ENCODE assay signal across 8 cellular contexts in the genomic region with DNA sequence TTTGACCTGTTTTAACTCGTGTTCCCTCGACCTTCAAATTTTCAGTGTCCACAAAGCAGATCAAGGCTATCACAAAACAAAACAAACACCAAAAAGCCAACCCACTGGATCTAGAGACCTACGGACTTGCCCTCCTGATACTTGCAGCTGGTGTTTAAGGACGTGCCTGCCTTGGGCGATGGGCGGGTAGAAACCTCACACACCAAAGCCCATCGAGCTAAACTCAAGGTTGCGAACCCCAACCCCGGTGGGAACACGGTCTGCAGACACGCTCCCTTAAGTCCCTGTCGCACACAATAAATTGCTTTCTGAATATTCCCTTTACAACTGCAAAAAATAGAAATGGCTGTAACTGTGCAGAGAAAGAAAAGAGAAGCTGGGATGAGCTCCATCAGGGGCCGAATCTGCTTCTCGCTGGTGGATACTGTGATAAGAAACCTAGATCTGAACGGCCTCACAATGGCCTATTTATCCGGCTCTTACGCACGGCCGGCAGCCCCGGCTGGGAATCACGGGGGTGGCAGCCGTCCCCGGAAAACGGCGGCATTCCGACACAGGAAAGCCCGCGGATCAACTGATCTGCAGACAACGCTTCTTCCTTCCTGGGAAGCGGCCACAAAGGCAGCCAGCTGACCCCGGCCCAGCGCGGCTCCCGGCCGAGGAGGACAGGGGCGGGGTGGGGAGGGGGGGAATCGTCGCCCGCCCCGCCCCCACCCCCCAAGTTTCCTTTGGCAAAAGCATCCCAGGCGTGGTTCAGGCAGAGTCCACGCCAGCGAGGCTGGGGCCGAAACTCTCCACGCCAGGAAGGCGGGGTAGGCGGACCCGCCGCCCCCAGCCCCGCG.
DNase-seq lines count a peak whose midpoint lies in the region; ATAC-seq and TF ChIP-seq lines count a peak whose summit lies in the region.

No MANE protein-coding gene starts in this region.

- peak in 1 of 3 donors; percentile 24 for TF ChIP-seq POLR2A in spleen (IDR thresholded peaks at IDR 0.05)

- H3K4me3 ChIP-seq in spleen = peak overlapping the region; percentile 40 to 73 (median 52)

- DNase-seq in Daoy (ENCODE audit: low read depth) = peak; percentile 59
- DNase-seq in T-helper 22 cell (ENCODE audit: low read depth) = peak; percentile 14
- peak; percentile 63 for DNase-seq in dermis blood vessel endothelial cell
- no peak for DNase-seq in left lobe of liver (ENCODE audit: low spot score)
- DNase-seq in spleen = peak; percentile 88

- ATAC-seq in HG02763 (IDR thresholded peaks at IDR 0.05; ENCODE audit: unreplicated experiment) (peak; percentile 39), left lobe of liver (peak; percentile 69), GM19455 (IDR thresholded peaks at IDR 0.05; ENCODE audit: unreplicated experiment) (no peak), HG02970 (IDR thresholded peaks at IDR 0.05; ENCODE audit: low FRiP score, unreplicated experiment) (no peak)

- TF ChIP-seq CTCF in spleen (IDR thresholded peaks at IDR 0.05 in 8 of 11, conservative IDR thresholded peaks at IDR 0.05 in 3 of 11) = no peak

- intact Hi-C loops in spleen (cut with DNase I; ENCODE audit: low total_unique reads) = no loop called here

- 8 to 25% (median 10%) methylated on average over 23 to 51 of the region's 51 CpGs for WGBS in spleen, 5 donors

- no peaks in the 10 kb centered on the region for H3K36me3 ChIP-seq in spleen

- H3K27me3 ChIP-seq in spleen (replicated peaks in 1 of 7) = peaks cover 0 to 11% (median 0%) of the 10 kb centered on the region in 7 donors

- no peaks in the 10 kb centered on the region for H3K9me3 ChIP-seq in spleen

- peak overlapping the region; percentile 83 to 98 (median 96) for H3K27ac ChIP-seq in spleen

- H3K4me1 ChIP-seq in spleen = peaks cover 10 to 66% (median 46%) of the 10 kb centered on the region in 6 donors

Comparison
In these comparisons a context has a peak if more than half of its experiments do, and no peak if none do; other contexts are left out.
1. ATAC-seq: peak in HG02763 (single experiment) and left lobe of liver (single experiment); none in GM19455 (single experiment) and HG02970 (single experiment).